14 cellular contexts compared by ENCODE assay signal in genomic region chrX:46279925-46280313, GRCh38.
DNase-seq lines count a peak whose midpoint lies in the region; ATAC-seq and FAIRE-seq lines count a peak whose summit lies in the region.
"Had no signal": no experiment of that assay in that cellular context is flagged by ENCODE, and none has a peak within 500 bp of the region (broad histone marks: within the 10 kb centered on the region; RNA-seq: fewer than 3 reads in every experiment).

No MANE protein-coding gene starts in this region.

- peak overlapping the region in 1 of 7 donors; percentile 7 for H3K27ac Mint-ChIP-seq in CD4-positive, alpha-beta memory T cell

- no peaks in the 10 kb centered on the region for H3K9me3 ChIP-seq in effector memory CD4-positive, alpha-beta T cell (ENCODE audit: control insufficient read depth, low read length)
- no peaks in the 10 kb centered on the region for H3K9me3 ChIP-seq in CD4-positive, alpha-beta memory T cell (ENCODE audit: control insufficient read depth in 1 of 2, low read length in 2 of 2)

- no peaks in the 10 kb centered on the region for H3K27me3 Mint-ChIP-seq in CD4-positive, alpha-beta memory T cell
- H3K27me3 Mint-ChIP-seq: CD4-positive, CD25-positive, alpha-beta regulatory T cell; central memory CD8-positive, alpha-beta T cell had no signal

- no peaks in the 10 kb centered on the region for H3K27me3 ChIP-seq in effector memory CD4-positive, alpha-beta T cell (replicated peaks; ENCODE audit: control insufficient read depth, insufficient read depth, low read length, poor library complexity, severe bottlenecking)
- no peaks in the 10 kb centered on the region for H3K27me3 ChIP-seq in CD4-positive, alpha-beta memory T cell (ENCODE audit: insufficient read depth, low read length)

- H3K4me1 ChIP-seq in effector memory CD4-positive, alpha-beta T cell (ENCODE audit: control insufficient read depth, insufficient read depth, low read length, poor library complexity, severe bottlenecking), result no peaks in the 10 kb centered on the region
- peaks cover 17% of the 10 kb centered on the region for H3K4me1 ChIP-seq in CD4-positive, alpha-beta memory T cell (ENCODE audit: insufficient read depth, low read length)

- H3K4me3 ChIP-seq in effector memory CD4-positive, alpha-beta T cell (ENCODE audit: insufficient read depth, low read depth, low read length, poor library complexity, severe bottlenecking), result no peak overlapping the region
- no peak overlapping the region for H3K4me3 ChIP-seq in CD4-positive, alpha-beta memory T cell (ENCODE audit: low read length in 2 of 2)
- H3K4me3 ChIP-seq: GM12878 had no signal

- POLR2A ChIA-PET in CD4-positive, alpha-beta memory T cell (lab: Charles Lee; ENCODE audit: partially characterized antibody), result no interaction called here

- peaks cover 14 to 19% (median 17%) of the 10 kb centered on the region in 4 donors for H3K4me1 Mint-ChIP-seq in CD4-positive, alpha-beta memory T cell

- intact Hi-C loops in CD4-positive, alpha-beta memory T cell (cut with micrococcal nuclease), result no loop called here

- FAIRE-seq in GM18507 (lab: Jason Lieb, UNC), result peak; percentile 26
- FAIRE-seq: GM12878 had no signal

- peak overlapping the region; percentile 76 for H3K27ac ChIP-seq in epithelial cell of prostate
- no peak overlapping the region for H3K27ac ChIP-seq in effector memory CD4-positive, alpha-beta T cell (ENCODE audit: insufficient read depth, low read length, poor library complexity, severe bottlenecking)
- no peak overlapping the region for H3K27ac ChIP-seq in CD4-positive, alpha-beta memory T cell (ENCODE audit: low read depth, low read length)

- H3K36me3 Mint-ChIP-seq in CD4-positive, alpha-beta memory T cell, result no peaks in the 10 kb centered on the region
- H3K36me3 Mint-ChIP-seq: CD4-positive, CD25-positive, alpha-beta regulatory T cell had no signal

- no peak for ATAC-seq in GM18867 (IDR thresholded peaks at IDR 0.05; ENCODE audit: unreplicated experiment)
- ATAC-seq: GM12878 had no signal

- H3K9me3 Mint-ChIP-seq in CD4-positive, alpha-beta memory T cell, result peaks cover 0 to 2% (median 0%) of the 10 kb centered on the region in 8 donors
- H3K9me3 Mint-ChIP-seq: central memory CD8-positive, alpha-beta T cell had no signal

- no peak overlapping the region for H3K4me3 Mint-ChIP-seq in CD4-positive, alpha-beta memory T cell

- DNase-seq in A172 (ENCODE audit: low spot score), result peak; percentile 49
- no peak for DNase-seq in GM18507 (ENCODE audit: extremely low spot score, insufficient read length, low read depth)
- DNase-seq in OCI-M1 (lab: John Stamatoyannopoulos, UW), result peak; percentile 46
- DNase-seq in epithelial cell of prostate (ENCODE audit: low read depth, low spot score), result peak; percentile 27
- DNase-seq in effector memory CD4-positive, alpha-beta T cell, result no peak
- DNase-seq in ecto neural progenitor cell (ENCODE audit: low spot score), result no peak
- no peak for DNase-seq in CD4-positive, alpha-beta memory T cell
- DNase-seq: hippocampal formation, SIG-M5, substantia nigra had no signal

- CTCF ChIA-PET in CD4-positive, alpha-beta memory T cell (lab: Charles Lee; ENCODE audit: partially characterized antibody), result no interaction called here

- no peaks in the 10 kb centered on the region for H3K36me3 ChIP-seq in effector memory CD4-positive, alpha-beta T cell (ENCODE audit: control insufficient read depth, insufficient read depth, low read length)
- no peaks in the 10 kb centered on the region for H3K36me3 ChIP-seq in CD4-positive, alpha-beta memory T cell (ENCODE audit: insufficient read depth, low read length)

Comparison
In these comparisons a context has a peak if more than half of its experiments do, and no peak if none do; other contexts are left out.
1. DNase-seq: peak in A172 (single experiment), OCI-M1 (single experiment) and epithelial cell of prostate (single experiment); none in GM18507 (single experiment), effector memory CD4-positive, alpha-beta T cell (0 of 3), ecto neural progenitor cell (single experiment) and CD4-positive, alpha-beta memory T cell (0 of 5).